21 cellular contexts compared by ENCODE assay signal in genomic region chrX:2316534-2316933, GRCh38.
"Had no signal": no experiment of that assay in that cellular context is flagged by ENCODE, and none has a peak within 500 bp of the region (broad histone marks: within the 10 kb centered on the region; RNA-seq: fewer than 3 reads in every experiment).

No MANE protein-coding gene starts in this region.

- H3K4me1 Mint-ChIP-seq: activated CD4-positive, alpha-beta memory T cell treated with anti-CD3 and anti-CD28 coated beads, Interleukin-2, amount 10 ng/mL, durations not matched to agents 7 days and 5 days; activated CD4-positive, alpha-beta T cell treated with anti-CD3 and anti-CD28 coated beads for 36 hours; activated naive CD4-positive, alpha-beta T cell treated with anti-CD3 and anti-CD28 coated beads, Interleukin-2, amount 10 ng/mL, durations not matched to agents 7 days and 5 days; T-cell had no signal

- DNase-seq: activated CD4-positive, alpha-beta memory T cell treated with anti-CD3 and anti-CD28 coated beads, Interleukin-2, amount 10 ng/mL, durations not matched to agents 7 days and 5 days; activated CD4-positive, alpha-beta T cell treated with anti-CD3 and anti-CD28 coated beads for 36 hours; activated CD4-positive, alpha-beta T cell treated with anti-CD3 and anti-CD28 coated beads, Interleukin-2, amount 50 U/mL, for 1 hour; activated gamma-delta T cell treated with Interleukin-2 at 50 U/mL for 16 hours; activated naive CD4-positive, alpha-beta T cell treated with anti-CD3 and anti-CD28 coated beads, Interleukin-2, amount 10 ng/mL, durations not matched to agents 7 days and 5 days; activated naive CD8-positive, alpha-beta T cell treated with anti-CD3 and anti-CD28 coated beads for 36 hours; activated T-cell treated with anti-CD3 and anti-CD28 coated beads, Interleukin-2, amount 50 U/mL, for 72 hours; central memory CD4-positive, alpha-beta T cell; Karpas-422; NCI-H1105 treated with DMSO at 0.1 percent for 48 hours; NCI-H1436 treated with DMSO at 0.1 percent for 48 hours; NCI-H187; NCI-H2081; NCI-H446; NCI-H524; PC-3; SHP77 treated with DMSO at 0.1 percent for 48 hours; T-cell; T-helper 2 cell; WERI-Rb-1 had no signal

- H3K27ac ChIP-seq: WERI-Rb-1 had no signal

- H3K36me3 Mint-ChIP-seq: activated naive CD4-positive, alpha-beta T cell treated with anti-CD3 and anti-CD28 coated beads, Interleukin-2, amount 10 ng/mL, durations not matched to agents 7 days and 5 days had no signal

- ATAC-seq: activated CD4-positive, alpha-beta T cell treated with anti-CD3 and anti-CD28 coated beads for 36 hours; activated T-cell treated with anti-CD3 and anti-CD28 coated beads, Interleukin-2, amount 50 U/mL, for 72 hours; PC-3; T-cell had no signal

- H3K27me3 Mint-ChIP-seq: activated CD4-positive, alpha-beta memory T cell treated with anti-CD3 and anti-CD28 coated beads, Interleukin-2, amount 10 ng/mL, durations not matched to agents 7 days and 5 days; activated CD4-positive, alpha-beta T cell treated with anti-CD3 and anti-CD28 coated beads for 36 hours; activated naive CD4-positive, alpha-beta T cell treated with anti-CD3 and anti-CD28 coated beads, Interleukin-2, amount 10 ng/mL, durations not matched to agents 7 days and 5 days; activated naive CD8-positive, alpha-beta T cell treated with anti-CD3 and anti-CD28 coated beads for 36 hours; T-cell had no signal

- H3K4me3 Mint-ChIP-seq: activated CD4-positive, alpha-beta memory T cell treated with anti-CD3 and anti-CD28 coated beads, Interleukin-2, amount 10 ng/mL, durations not matched to agents 7 days and 5 days; activated CD4-positive, alpha-beta T cell treated with anti-CD3 and anti-CD28 coated beads for 36 hours; activated naive CD4-positive, alpha-beta T cell treated with anti-CD3 and anti-CD28 coated beads, Interleukin-2, amount 10 ng/mL, durations not matched to agents 7 days and 5 days; activated naive CD8-positive, alpha-beta T cell treated with anti-CD3 and anti-CD28 coated beads for 36 hours; activated T-cell treated with anti-CD3 and anti-CD28 coated beads, Interleukin-2, amount 50 U/mL, for 72 hours; T-cell had no signal

- H3K27ac Mint-ChIP-seq: activated CD4-positive, alpha-beta memory T cell treated with anti-CD3 and anti-CD28 coated beads, Interleukin-2, amount 10 ng/mL, durations not matched to agents 7 days and 5 days; activated CD4-positive, alpha-beta T cell treated with anti-CD3 and anti-CD28 coated beads for 36 hours; activated naive CD4-positive, alpha-beta T cell treated with anti-CD3 and anti-CD28 coated beads, Interleukin-2, amount 10 ng/mL, durations not matched to agents 7 days and 5 days; activated naive CD8-positive, alpha-beta T cell treated with anti-CD3 and anti-CD28 coated beads for 36 hours; activated T-cell treated with anti-CD3 and anti-CD28 coated beads, Interleukin-2, amount 50 U/mL, for 72 hours; activated T-helper 2 cell treated with anti-CD3 and anti-CD28 coated beads, Interferon-gamma antibody, Interleukin-2, Interleukin-4, amounts not matched to agents 10 μg/mL and 5 μg/mL and 100 μg/mL, durations not matched to agents 14 hours and 24 hours and 36 hours; T-cell had no signal
